ENCODE assay signal across 1 cellular context in the genomic region with DNA sequence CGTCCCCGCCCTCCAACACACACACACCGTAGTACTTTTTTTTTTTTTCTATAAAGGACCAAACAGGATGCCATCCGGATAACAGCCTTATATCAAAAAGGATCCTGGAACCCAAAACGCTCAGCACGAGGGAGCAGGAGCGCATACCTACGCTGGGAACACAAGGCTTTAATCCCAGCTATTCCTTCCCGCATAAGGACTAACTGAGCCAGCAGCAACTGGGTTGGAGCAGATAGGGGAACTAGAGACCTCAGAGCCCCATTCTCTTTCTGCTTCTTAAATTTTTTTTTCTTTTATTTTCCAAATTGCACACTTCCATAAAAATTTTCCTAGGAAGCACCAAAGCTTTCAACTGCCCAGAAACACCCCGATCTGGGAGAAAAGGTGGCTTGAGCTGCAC.
TF ChIP-seq lines count a peak whose summit lies in the region.

No MANE protein-coding gene starts in this region.

TF ChIP-seq in SK-N-SH, 30 proteins besides CTCF, POLR2A, EP300 and RAD21 (continued from another document):
- TF ChIP-seq FOSL2 (IDR thresholded peaks at IDR 0.05; ENCODE audit: borderline replicate concordance, low read depth) (no peak), IRF3 (IDR thresholded peaks at IDR 0.05; ENCODE audit: low read depth, low read length) (no peak), JUND (IDR thresholded peaks at IDR 0.05) (no peak)
